In genomic region chr14:61148742-61149350, GRCh38 we compare ENCODE assay signal across 26 cellular contexts.
DNase-seq lines count a peak whose midpoint lies in the region; ATAC-seq and TF ChIP-seq lines count a peak whose summit lies in the region.
"Had no signal": no experiment of that assay in that cellular context is flagged by ENCODE, and none has a peak within 500 bp of the region (broad histone marks: within the 10 kb centered on the region; RNA-seq: fewer than 3 reads in every experiment).

No MANE protein-coding gene starts in this region.

- H3K4me1 ChIP-seq in HEK293 (ENCODE audit: control insufficient read depth, insufficient read depth, low read length) (no peaks in the 10 kb centered on the region), fibroblast of lung (ENCODE audit: control insufficient read depth, extremely low read depth, insufficient read depth, low read length) (peaks cover 34% of the 10 kb centered on the region), gastrocnemius medialis (peaks cover 35 to 43% of the 10 kb centered on the region in 2 donors)

- peaks cover 9% of the 10 kb centered on the region for H3K9me3 Mint-ChIP-seq in activated naive CD8-positive, alpha-beta T cell treated with anti-CD3 and anti-CD28 coated beads for 36 hours

- H3K4me2 ChIP-seq in fibroblast of lung (ENCODE audit: extremely low read depth, insufficient read depth, low read length): no peak overlapping the region
- H3K4me2 ChIP-seq: GM23338, smooth muscle cell had no signal

- CTCF ChIA-PET in HEK293 (lab: Yijun Ruan, JAX): no interaction called here
- CTCF ChIA-PET in HEK293T (lab: Yijun Ruan, JAX): no interaction called here

- H3K9me3 ChIP-seq in HEK293 (ENCODE audit: control insufficient read depth, insufficient read depth, low read depth, low read length): no peaks in the 10 kb centered on the region
- H3K9me3 ChIP-seq in fibroblast of lung (ENCODE audit: control insufficient read depth, insufficient read depth, low read depth, low read length): no peaks in the 10 kb centered on the region
- H3K9me3 ChIP-seq in gastrocnemius medialis: no peaks in the 10 kb centered on the region

- intact Hi-C loops in gastrocnemius medialis (cut with DNase I; ENCODE audit: low total_unique reads): loop anchor here (2.0 to 10.0 kb wide), 5 partner anchors 38 to 1054 kb away; partner anchors contain the start of gene PCNX4

- H3K36me3 Mint-ChIP-seq in activated naive CD8-positive, alpha-beta T cell treated with anti-CD3 and anti-CD28 coated beads for 36 hours: no peaks in the 10 kb centered on the region

- in situ Hi-C loops in brain microvascular endothelial cell (cut with HindIII; ENCODE audit: low pct_ligation_motif_present, low sequenced_read_pairs) (no loop called here), gastrocnemius medialis (cut with MboI; ENCODE audit: low sequenced_read_pairs in 4 of 4) (no loop called here)

- H3K27me3 ChIP-seq in brain microvascular endothelial cell (replicated peaks) (no peaks in the 10 kb centered on the region), fibroblast of lung (ENCODE audit: control insufficient read depth, insufficient read depth, low read length) (no peaks in the 10 kb centered on the region), gastrocnemius medialis (no peaks in the 10 kb centered on the region)
- H3K27me3 ChIP-seq: heart left ventricle had no signal

- no peak for TF ChIP-seq CTCF in HEK293 (tag by site-specific recombination; IDR thresholded peaks at IDR 0.05)
- no peak for TF ChIP-seq CTCF in brain microvascular endothelial cell (IDR thresholded peaks at IDR 0.05; ENCODE audit: low read depth, low read length, missing control alignments)
- TF ChIP-seq CTCF in fibroblast of lung (conservative IDR thresholded peaks at IDR 0.05 in 1 of 2, IDR thresholded peaks at IDR 0.05 in 1 of 2; ENCODE audit: low read depth in 1 of 2, low read length in 2 of 2): no peak
- no peak for TF ChIP-seq CTCF in gastrocnemius medialis (IDR thresholded peaks at IDR 0.05 in 4 of 5, conservative IDR thresholded peaks at IDR 0.05 in 1 of 5)

- H3K4me3 Mint-ChIP-seq in activated naive CD8-positive, alpha-beta T cell treated with anti-CD3 and anti-CD28 coated beads for 36 hours: no peak overlapping the region
- H3K4me3 Mint-ChIP-seq: activated CD8-positive, alpha-beta T cell treated with anti-CD3 and anti-CD28 coated beads, Interleukin-2, amount 10 ng/mL, durations not matched to agents 7 days and 5 days; CD4-positive, alpha-beta T cell; effector memory CD8-positive, alpha-beta T cell; GM23338; naive thymus-derived CD8-positive, alpha-beta T cell; T-helper 2 cell treated with Interferon-gamma antibody and Interleukin-4, amounts not matched to agents 5 μg/mL and 100 μg/mL, for 36 hours had no signal

- no peak for ATAC-seq in gastrocnemius medialis
- ATAC-seq: activated CD8-positive, alpha-beta T cell treated with anti-CD3 and anti-CD28 coated beads, Interleukin-2, amount 10 ng/mL, durations not matched to agents 7 days and 5 days; effector memory CD8-positive, alpha-beta T cell; GM23338; naive thymus-derived CD8-positive, alpha-beta T cell had no signal

- H3K4me3 ChIP-seq in HEK293 (ENCODE audit: low read depth, low read length): no peak overlapping the region
- no peak overlapping the region for H3K4me3 ChIP-seq in brain microvascular endothelial cell (ENCODE audit: low read depth, low read length)
- no peak overlapping the region for H3K4me3 ChIP-seq in fibroblast of lung (replicated peaks in 1 of 4; ENCODE audit: control extremely low read depth in 1 of 4, insufficient read depth in 1 of 4, low read depth in 3 of 4, low read length in 4 of 4)
- no peak overlapping the region for H3K4me3 ChIP-seq in gastrocnemius medialis
- H3K4me3 ChIP-seq: GM23338, heart left ventricle, SK-N-MC, smooth muscle cell had no signal

- H3K27me3 Mint-ChIP-seq in activated naive CD8-positive, alpha-beta T cell treated with anti-CD3 and anti-CD28 coated beads for 36 hours: peaks cover 23% of the 10 kb centered on the region

- TF ChIP-seq POLR2A in gastrocnemius medialis (IDR thresholded peaks at IDR 0.05): no peak

- H3K4me1 Mint-ChIP-seq in activated naive CD8-positive, alpha-beta T cell treated with anti-CD3 and anti-CD28 coated beads for 36 hours: no peaks in the 10 kb centered on the region

- H4K20me1 ChIP-seq in fibroblast of lung (ENCODE audit: control insufficient read depth, extremely low read depth, insufficient read depth, low read length): no peaks in the 10 kb centered on the region

- H3K79me2 ChIP-seq in fibroblast of lung (ENCODE audit: control insufficient read depth, insufficient read depth, low read length): no peaks in the 10 kb centered on the region

- H3K9ac ChIP-seq in fibroblast of lung (ENCODE audit: insufficient read depth, low read length): no peak overlapping the region

- no peak overlapping the region for H3K27ac Mint-ChIP-seq in activated naive CD8-positive, alpha-beta T cell treated with anti-CD3 and anti-CD28 coated beads for 36 hours
- H3K27ac Mint-ChIP-seq: activated CD8-positive, alpha-beta T cell treated with anti-CD3 and anti-CD28 coated beads, Interleukin-2, amount 10 ng/mL, durations not matched to agents 7 days and 5 days; CD4-positive, alpha-beta T cell; effector memory CD8-positive, alpha-beta T cell; GM23338; naive thymus-derived CD8-positive, alpha-beta T cell; T-helper 2 cell treated with Interferon-gamma antibody and Interleukin-4, amounts not matched to agents 5 μg/mL and 100 μg/mL, for 36 hours had no signal

- DNase-seq in brain microvascular endothelial cell (no peak), fibroblast of lung (ENCODE audit: low read depth in 2 of 2) (no peak), gastrocnemius medialis (no peak), HEK293T (ENCODE audit: extremely low spot score) (no peak), NCI-H1436 (lab: John Stamatoyannopoulos, UW) (no peak)
- DNase-seq in activated naive CD8-positive, alpha-beta T cell treated with anti-CD3 and anti-CD28 coated beads for 36 hours: no peak
- DNase-seq in activated CD4-positive, alpha-beta T cell treated with anti-CD3 and anti-CD28 coated beads for 4 hours: no peak
- DNase-seq: activated CD8-positive, alpha-beta T cell treated with anti-CD3 and anti-CD28 coated beads, Interleukin-2, amount 10 ng/mL, durations not matched to agents 7 days and 5 days; activated naive CD4-positive, alpha-beta T cell treated with anti-CD3 and anti-CD28 coated beads, Interleukin-2, amount 50 U/mL, for 16 hours; CD4-positive, alpha-beta T cell; cortex of kidney; DND-41; effector memory CD8-positive, alpha-beta T cell; GF-D8; naive thymus-derived CD8-positive, alpha-beta T cell; NCI-H1105; NCI-H2029 treated with DMSO at 0.1 percent for 48 hours; NCI-H526 treated with DMSO at 0.1 percent for 48 hours; NK-92 treated with Interleukin-12 subunit alpha and Interleukin-12 subunit beta, amount 100 ng/mL, for 24 hours; stimulated activated naive CD4-positive, alpha-beta T cell treated with Interleukin-2 at 50 U/mL for 16 hours had no signal

- no peak overlapping the region for H3K27ac ChIP-seq in HEK293 (ENCODE audit: extremely low read depth, low read depth, low read length)
- peak overlapping the region; percentile 85 for H3K27ac ChIP-seq in brain microvascular endothelial cell
- peak overlapping the region; percentile 88 for H3K27ac ChIP-seq in fibroblast of lung (ENCODE audit: insufficient read depth, low read length)
- H3K27ac ChIP-seq in gastrocnemius medialis: peak overlapping the region; percentile 84 to 95 (median 88)
- H3K27ac ChIP-seq: SK-N-MC had no signal

- no peaks in the 10 kb centered on the region for H3K36me3 ChIP-seq in HEK293 (ENCODE audit: control insufficient read depth in 2 of 2, insufficient read depth in 1 of 2, low read length in 2 of 2)
- H3K36me3 ChIP-seq in brain microvascular endothelial cell (replicated peaks): no peaks in the 10 kb centered on the region
- H3K36me3 ChIP-seq in fibroblast of lung (ENCODE audit: control insufficient read depth, insufficient read depth, low read length): no peaks in the 10 kb centered on the region
- no peaks in the 10 kb centered on the region for H3K36me3 ChIP-seq in gastrocnemius medialis
- H3K36me3 ChIP-seq: heart left ventricle had no signal

- H2AFZ ChIP-seq in fibroblast of lung (ENCODE audit: low read length): no peak overlapping the region

- POLR2A ChIA-PET in HEK293 (lab: Yijun Ruan, JAX): no interaction called here
- POLR2A ChIA-PET in HEK293T (lab: Yijun Ruan, JAX): no interaction called here

TF ChIP-seq in HEK293, 187 proteins besides CTCF, POLR2A, EP300 and RAD21:
- TF ChIP-seq OVOL3 (tag by site-specific recombination; IDR thresholded peaks at IDR 0.05): no peak
- 0 out of 2 replicates have a peak, but pooled peaks have one; percentile 20 for TF ChIP-seq ZNF664 (tag by site-specific recombination; IDR thresholded peaks at IDR 0.05)

TF ChIP-seq in HEK293T, 16 proteins besides CTCF, POLR2A, EP300 and RAD21:
- no peak for TF ChIP-seq ELF4 (IDR thresholded peaks at IDR 0.05)
- no peak for TF ChIP-seq ZNF384 (IDR thresholded peaks at IDR 0.05)
- no peak for TF ChIP-seq SUZ12 (IDR thresholded peaks at IDR 0.05)
